8 cellular contexts compared by ENCODE assay signal in genomic region chr22:37658133-37659065, GRCh38. TPM values are rescaled to one million over a fixed set of nuclear protein-coding genes. Genes with fewer than 3 reads are reported as not detected.
DNase-seq lines count a peak whose midpoint lies in the region; ATAC-seq and TF ChIP-seq lines count a peak whose summit lies in the region.

A gene with protein sequence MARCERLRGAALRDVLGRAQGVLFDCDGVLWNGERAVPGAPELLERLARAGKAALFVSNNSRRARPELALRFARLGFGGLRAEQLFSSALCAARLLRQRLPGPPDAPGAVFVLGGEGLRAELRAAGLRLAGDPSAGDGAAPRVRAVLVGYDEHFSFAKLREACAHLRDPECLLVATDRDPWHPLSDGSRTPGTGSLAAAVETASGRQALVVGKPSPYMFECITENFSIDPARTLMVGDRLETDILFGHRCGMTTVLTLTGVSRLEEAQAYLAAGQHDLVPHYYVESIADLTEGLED (plus strand): TSS chr22:37658723. CDS start chr22:37658783, 60 bp downstream.

- H3K4me3 Mint-ChIP-seq in CD8-positive, alpha-beta T cell = peak within 1 kb of the TSS; percentile 87

- TF ChIP-seq CTCF in CD8-positive, alpha-beta T cell (IDR thresholded peaks at IDR 0.05) = no peak
- no peak for TF ChIP-seq CTCF in lung (IDR thresholded peaks at IDR 0.05; ENCODE audit: control extremely low read depth, extremely low read depth)

- 0 to 1% methylated on average over 87 to 101 of the region's 101 CpGs for WGBS in lung, 2 donors

- H3K27ac Mint-ChIP-seq in CD8-positive, alpha-beta T cell = peak within 1 kb of the TSS; percentile 95

- peaks cover 5% of the 10 kb centered on the region for H3K36me3 ChIP-seq in CD8-positive, alpha-beta T cell (ENCODE audit: insufficient read depth, low read length)
- no peaks in the 10 kb centered on the region for H3K36me3 ChIP-seq in lung (ENCODE audit: control insufficient read depth in 2 of 2, insufficient read depth in 2 of 2, low read length in 2 of 2)

- no peaks in the 10 kb centered on the region for H3K27me3 ChIP-seq in CD8-positive, alpha-beta T cell (ENCODE audit: insufficient read depth, low read length)
- H3K27me3 ChIP-seq in lung (ENCODE audit: control insufficient read depth, insufficient read depth) = no peaks in the 10 kb centered on the region

- H3K4me3 ChIP-seq in CD8-positive, alpha-beta T cell (ENCODE audit: low read depth, low read length) = peak within 1 kb of the TSS; percentile 66
- H3K4me3 ChIP-seq in lung = peak within 1 kb of the TSS; percentile 55

- H3K27ac ChIP-seq in CD8-positive, alpha-beta T cell (ENCODE audit: low read depth, low read length) = peak within 1 kb of the TSS; percentile 8
- H3K27ac ChIP-seq in lung (ENCODE audit: low read depth in 1 of 2, low read length in 1 of 2) = peak within 1 kb of the TSS; percentile 86 to 89

- H3K4me1 ChIP-seq in CD8-positive, alpha-beta T cell (ENCODE audit: insufficient read depth, low read length) = peaks cover 33% of the 10 kb centered on the region
- peaks cover 5 to 15% of the 10 kb centered on the region in 2 donors for H3K4me1 ChIP-seq in lung (ENCODE audit: control insufficient read depth in 2 of 2, insufficient read depth in 2 of 2, low read length in 2 of 2)

- peak; percentile 95 to 99 (median 98) for DNase-seq in CD8-positive, alpha-beta T cell
- DNase-seq in HS-27A (ENCODE audit: low read depth) (peak; percentile 99), NK-92 (lab: John Stamatoyannopoulos, UW; ENCODE audit: unreplicated experiment) (peak; percentile 80), lung (ENCODE audit: low spot score) (peak; percentile 99)
- DNase-seq in activated CD8-positive, alpha-beta memory T cell treated with anti-CD3 and anti-CD28 coated beads for 1 hour (ENCODE audit: extremely low read depth in 1 of 2, low read depth in 1 of 2) = peak; percentile 94 to 98
- peak; percentile 97 for DNase-seq in effector CD8-positive, alpha-beta T cell (lab: John Stamatoyannopoulos, UW)
- DNase-seq in stimulated activated CD4-positive, alpha-beta T cell treated with anti-CD3 and anti-CD28 coated beads, TNF-alpha, amount 100 ng/mL, for 4 hours (ENCODE audit: low read depth in 3 of 3) = peak; percentile 97 to 99 (median 97)

- intact Hi-C loops in CD8-positive, alpha-beta T cell (cut with DNase I, micrococcal nuclease) = loop anchor here (1.0 kb wide), 5 partner anchors 15 to 50 kb away; partner anchors contain the start of genes GGA1 (in 2 of the 2) and NOL12 (in 2 of the 2)

- no peaks in the 10 kb centered on the region for H3K9me3 ChIP-seq in CD8-positive, alpha-beta T cell (ENCODE audit: low read length)
- no peaks in the 10 kb centered on the region for H3K9me3 ChIP-seq in lung (ENCODE audit: control insufficient read depth in 2 of 2, insufficient read depth in 1 of 2, low read length in 1 of 2)

- peaks cover 21% of the 10 kb centered on the region for H3K36me3 Mint-ChIP-seq in CD8-positive, alpha-beta T cell

- no peaks in the 10 kb centered on the region for H3K27me3 Mint-ChIP-seq in CD8-positive, alpha-beta T cell (ENCODE audit: low read depth)

- CTCF ChIA-PET in CD8-positive, alpha-beta T cell (lab: Charles Lee) = interaction anchor here (1.8 to 64.7 kb wide), 3 partner anchors 9 to 33 kb away, joined by 5 to 2176 read pairs (median 323); partner anchors contain the start of genes GGA1, LGALS1, NOL12 and SH3BP1

- H3K9me3 Mint-ChIP-seq in CD8-positive, alpha-beta T cell = no peaks in the 10 kb centered on the region

- peaks cover 37% of the 10 kb centered on the region for H3K4me1 Mint-ChIP-seq in CD8-positive, alpha-beta T cell (ENCODE audit: low read depth)

- ATAC-seq in CD8-positive, alpha-beta T cell = peak; percentile 90
- ATAC-seq in GM19467 (IDR thresholded peaks at IDR 0.05; ENCODE audit: unreplicated experiment) (peak; percentile 78), lung (ENCODE audit: insufficient read depth, low FRiP score) (peak; percentile 99)

- POLR2A ChIA-PET in CD8-positive, alpha-beta T cell (lab: Charles Lee) = interaction anchor here (0.6 to 4.5 kb wide), 23 partner anchors 9 to 414 kb away, joined by 3 to 78 read pairs (median 6); partner anchors contain the start of genes GGA1, LGALS1, NOL12 and RAC2

RNA-seq across cellular contexts. Expression of the gene that starts here (rescaled TPM):
- 1 to 10 TPM; 2.4 to 3.2 TPM for total RNA-seq in CD8-positive, alpha-beta T cell
- 1 to 10 TPM; 5.7 to 7.4 TPM for total RNA-seq in lung
- 1 to 10 TPM; 4.4 to 7.3 TPM for polyA plus RNA-seq in lung

Comparison
In these comparisons a context has a peak if more than half of its experiments do, and no peak if none do; other contexts are left out.
1. Peak in every context shown above with its lines: DNase-seq, ATAC-seq, H3K4me3 ChIP-seq and H3K27ac ChIP-seq.